In the genomic region with DNA sequence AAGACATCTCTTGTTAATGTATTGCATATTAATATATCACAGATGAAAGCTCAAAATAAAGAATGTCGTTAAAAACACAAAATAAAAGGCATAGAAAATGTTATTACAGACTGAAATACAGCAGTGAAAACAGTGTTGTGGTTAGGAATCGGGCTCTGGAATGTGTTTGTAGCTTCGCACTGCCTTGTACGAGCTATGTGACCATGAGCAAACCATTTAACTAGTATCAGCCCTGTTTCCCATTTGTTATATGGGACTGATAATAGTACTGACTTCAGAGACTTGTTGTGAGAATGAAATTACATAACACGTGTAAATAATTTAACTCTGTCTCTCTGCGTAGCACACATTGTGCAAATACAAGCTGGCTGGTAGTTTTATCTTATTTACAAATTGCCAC, we compare ENCODE assay signal across 25 cellular contexts. TPM values are rescaled to one million over a fixed set of nuclear protein-coding genes. Genes with fewer than 3 reads are reported as not detected.
DNase-seq lines count a peak whose midpoint lies in the region; ATAC-seq, FAIRE-seq and TF ChIP-seq lines count a peak whose summit lies in the region.
"Had no signal": no experiment of that assay in that cellular context is flagged by ENCODE, and none has a peak within 500 bp of the region (broad histone marks: within the 10 kb centered on the region; RNA-seq: fewer than 3 reads in every experiment).

No MANE protein-coding gene starts in this region.

- no TSS peak for BruUV-seq in HepG2 (replicated peaks; lab: Mats Ljungman, UMichigan)

- no peaks in the 10 kb centered on the region for H3K9me2 ChIP-seq in hepatocyte (replicated peaks; ENCODE audit: insufficient read depth)

- no peak for TF ChIP-seq CTCF in HepG2 (CRISPR knock-in tag; IDR thresholded peaks at IDR 0.05)
- no peak for TF ChIP-seq CTCF in right lobe of liver (IDR thresholded peaks at IDR 0.05)
- no peak for TF ChIP-seq CTCF in hepatocyte (IDR thresholded peaks at IDR 0.05; ENCODE audit: poor library complexity)
- TF ChIP-seq CTCF in progenitor cell of endocrine pancreas (IDR thresholded peaks at IDR 0.05; ENCODE audit: unreplicated experiment) = no peak
- TF ChIP-seq CTCF in spleen (IDR thresholded peaks at IDR 0.05 in 8 of 11, conservative IDR thresholded peaks at IDR 0.05 in 3 of 11) = no peak

- H3K4me3 Mint-ChIP-seq in progenitor cell of endocrine pancreas (ENCODE audit: low read depth) = no peak overlapping the region
- H3K4me3 Mint-ChIP-seq: CD4-positive, alpha-beta T cell; IgD-negative memory B cell had no signal

- in situ Hi-C loops in HepG2 (cut with HindIII; ENCODE audit: extremely low pct_ligation_motif_present, low pct_unique_long_range_greater_than_20kb) = no loop called here

- intact Hi-C loops in HepG2 (cut with micrococcal nuclease; ENCODE audit: unreplicated experiment) = no loop called here
- intact Hi-C loops in right lobe of liver (cut with DNase I) = no loop called here
- intact Hi-C loops in spleen (cut with DNase I; ENCODE audit: low total_unique reads) = no loop called here

- H3K9me3 ChIP-seq in HepG2 (ENCODE audit: low read length) (no peaks in the 10 kb centered on the region), right lobe of liver (no peaks in the 10 kb centered on the region), hepatocyte (ENCODE audit: low read depth) (no peaks in the 10 kb centered on the region), spleen (no peaks in the 10 kb centered on the region)
- H3K9me3 ChIP-seq: A549; BLaER1 treated with 17β-estradiol and CSF1 and Interleukin-3, amounts not matched to agents 10 nM and 100 nM had no signal

- no peak for TF ChIP-seq EP300 in HepG2 (IDR thresholded peaks at IDR 0.05; ENCODE audit: low read depth in 2 of 2, low read length in 2 of 2)
- no peak for TF ChIP-seq EP300 in HepG2 (CRISPR knock-in tag; IDR thresholded peaks at IDR 0.05; ENCODE audit: borderline replicate concordance)

- H2AFZ ChIP-seq in HepG2 (ENCODE audit: low read length) (no peak overlapping the region), hepatocyte (no peak overlapping the region)

- H3K79me2 ChIP-seq in HepG2 (ENCODE audit: insufficient read depth, low read length) (no peaks in the 10 kb centered on the region), hepatocyte (no peaks in the 10 kb centered on the region)

- H3K4me1 Mint-ChIP-seq in progenitor cell of endocrine pancreas (ENCODE audit: low read depth) = peaks cover 56% of the 10 kb centered on the region
- H3K4me1 Mint-ChIP-seq: IgD-negative memory B cell had no signal

- ATAC-seq in HepG2 = no peak
- ATAC-seq in right lobe of liver = no peak
- ATAC-seq: A549 had no signal

- H3K4me3 ChIP-seq in HepG2 (replicated peaks in 1 of 3; ENCODE audit: insufficient read depth in 1 of 3, low read depth in 2 of 3, low read length in 3 of 3) (no peak overlapping the region), right lobe of liver (no peak overlapping the region), hepatocyte (no peak overlapping the region), spleen (no peak overlapping the region)
- H3K4me3 ChIP-seq: A549; BLaER1 treated with 17β-estradiol and CSF1 and Interleukin-3, amounts not matched to agents 10 nM and 100 nM; SK-N-MC had no signal

- POLR2A ChIA-PET in HepG2 (lab: Yijun Ruan, JAX) = no interaction called here

- no peak overlapping the region for H3K9ac ChIP-seq in HepG2 (ENCODE audit: insufficient read depth, low read depth, low read length)
- H3K9ac ChIP-seq: BLaER1 treated with 17β-estradiol and CSF1 and Interleukin-3, amounts not matched to agents 10 nM and 100 nM; KMS-11 had no signal

- H3K27ac ChIP-seq in HepG2 (ENCODE audit: extremely low read length, insufficient read depth, low read length) (no peak overlapping the region), right lobe of liver (no peak overlapping the region), hepatocyte (peak overlapping the region; percentile 58), spleen (no peak overlapping the region)
- H3K27ac ChIP-seq: A549; BLaER1 treated with 17β-estradiol and CSF1 and Interleukin-3, amounts not matched to agents 10 nM and 100 nM; KMS-11; SK-N-MC had no signal

- H3K27ac Mint-ChIP-seq in progenitor cell of endocrine pancreas = peak overlapping the region; percentile 87
- H3K27ac Mint-ChIP-seq: CD4-positive, alpha-beta T cell; IgD-negative memory B cell had no signal

- peak; percentile 32 for FAIRE-seq in HepG2 (lab: Jason Lieb, UNC)
- FAIRE-seq: A549, D721Med, GM18507 had no signal

- no peak for TF ChIP-seq RAD21 in HepG2 (CRISPR knock-in tag; IDR thresholded peaks at IDR 0.05)

- 21% methylated on average over 6 of the region's 6 CpGs for WGBS in HepG2 (ENCODE audit: low lambda C conversion rate)
- 34% methylated on average over 6 of the region's 6 CpGs for WGBS in right lobe of liver (ENCODE audit: insufficient coverage, low coverage, low lambda C conversion rate, missing lambda C conversion rate)
- 54% methylated on average over 6 of the region's 6 CpGs for WGBS in hepatocyte (ENCODE audit: low lambda C conversion rate, missing lambda C conversion rate)
- WGBS in spleen, 5 donors = 71 to 80% (median 75%) methylated on average over 6 of the region's 6 CpGs

- no peak overlapping the region for H3K4me2 ChIP-seq in HepG2 (ENCODE audit: low read depth, low read length)
- no peak overlapping the region for H3K4me2 ChIP-seq in hepatocyte
- H3K4me2 ChIP-seq: A549, KMS-11 had no signal

- H3K36me3 Mint-ChIP-seq in progenitor cell of endocrine pancreas (ENCODE audit: insufficient read depth) = no peaks in the 10 kb centered on the region
- H3K36me3 Mint-ChIP-seq: IgD-negative memory B cell had no signal

- DNase-seq in HepG2 (ENCODE audit: low spot score) = no peak
- DNase-seq in right lobe of liver = no peak
- DNase-seq in hepatocyte (ENCODE audit: low spot score) = no peak
- no peak for DNase-seq in progenitor cell of endocrine pancreas (ENCODE audit: low spot score, unreplicated experiment)
- DNase-seq in anterior cingulate cortex (lab: John Stamatoyannopoulos, UW) = no peak
- no peak for DNase-seq in spleen
- no peak for DNase-seq in HCEC 1CT
- DNase-seq: AML-193; CD4-positive, alpha-beta T cell; NCI-H1092 treated with DMSO at 0.1 percent for 48 hours; NCI-H1436 treated with DMSO at 0.1 percent for 48 hours; NCI-H187 treated with DMSO at 0.1 percent for 48 hours; NCI-H2107; NCI-H524 treated with DMSO at 0.1 percent for 48 hours; NCI-H82; RPMI8226; SHP77 treated with DMSO at 0.1 percent for 48 hours had no signal

- CTCF ChIA-PET in HepG2 (lab: Yijun Ruan, JAX; ENCODE audit: low intra/inter-chr PET ratio, low total read pairs) = no interaction called here

- H4K20me1 ChIP-seq in HepG2 (ENCODE audit: insufficient read depth, low read length) = no peaks in the 10 kb centered on the region
- H4K20me1 ChIP-seq in hepatocyte (ENCODE audit: insufficient read depth, poor library complexity, severe bottlenecking) = no peaks in the 10 kb centered on the region
- H4K20me1 ChIP-seq: BLaER1 treated with 17β-estradiol and CSF1 and Interleukin-3, amounts not matched to agents 10 nM and 100 nM had no signal

- H3K36me3 ChIP-seq in HepG2 (replicated peaks in 1 of 2; ENCODE audit: control insufficient read depth in 1 of 2, insufficient read depth in 2 of 2, low read length in 2 of 2) (no peaks in the 10 kb centered on the region), right lobe of liver (no peaks in the 10 kb centered on the region), hepatocyte (replicated peaks; ENCODE audit: insufficient read depth, low read depth) (no peaks in the 10 kb centered on the region), spleen (no peaks in the 10 kb centered on the region)
- H3K36me3 ChIP-seq: BLaER1 treated with 17β-estradiol and CSF1 and Interleukin-3, amounts not matched to agents 10 nM and 100 nM had no signal

- H3K4me1 ChIP-seq in HepG2 (ENCODE audit: insufficient read depth, low read length) = no peaks in the 10 kb centered on the region
- no peaks in the 10 kb centered on the region for H3K4me1 ChIP-seq in right lobe of liver
- H3K4me1 ChIP-seq in hepatocyte (ENCODE audit: insufficient read depth) = no peaks in the 10 kb centered on the region
- H3K4me1 ChIP-seq in spleen = no peaks in the 10 kb centered on the region
- H3K4me1 ChIP-seq: A549 had no signal

- H3K9me3 Mint-ChIP-seq in progenitor cell of endocrine pancreas (ENCODE audit: low read depth) = no peaks in the 10 kb centered on the region

- TF ChIP-seq POLR2A in HepG2 (IDR thresholded peaks at IDR 0.05; ENCODE audit: insufficient read depth in 1 of 2, low read depth in 2 of 2, low read length in 2 of 2) (no peak), right lobe of liver (IDR thresholded peaks at IDR 0.05) (no peak), spleen (IDR thresholded peaks at IDR 0.05) (no peak)

- H3K27me3 ChIP-seq in HepG2 (ENCODE audit: control insufficient read depth in 1 of 2, insufficient read depth in 2 of 2, low read length in 2 of 2) (peaks cover 0 to 15% of the 10 kb centered on the region in 2 experiments; a peak in 2 of 5 replicates), right lobe of liver (no peaks in the 10 kb centered on the region), hepatocyte (no peaks in the 10 kb centered on the region), spleen (replicated peaks in 1 of 7) (no peaks in the 10 kb centered on the region)
- H3K27me3 ChIP-seq: BLaER1 treated with 17β-estradiol and CSF1 and Interleukin-3, amounts not matched to agents 10 nM and 100 nM had no signal

- H3K27me3 Mint-ChIP-seq in progenitor cell of endocrine pancreas = peaks cover 2% of the 10 kb centered on the region
- H3K27me3 Mint-ChIP-seq: CD4-positive, alpha-beta T cell; IgD-negative memory B cell had no signal

RNA-seq across cellular contexts. Expression of a gene that starts 0.6 kb away (rescaled TPM):
- not detected in 2 replicates for total RNA-seq in HepG2 (2016; rRNA removed; fragmentation: Illumina TruSeq; extraction: Trizol)
- not detected in 2 replicates for total RNA-seq in HepG2 (2016; cell fraction: cytosol; rRNA removed; fragmentation: Illumina TruSeq; extraction: Trizol; ENCODE audit: low read depth)
- total RNA-seq in HepG2 (2016; cell fraction: insoluble cytoplasmic fraction; rRNA removed; fragmentation: Illumina TruSeq; extraction: Trizol) = not detected in 2 replicates
- total RNA-seq in HepG2 (2016; cell fraction: membrane; rRNA removed; fragmentation: Illumina TruSeq; extraction: Trizol) = not detected in 2 replicates
- not detected in 2 replicates for total RNA-seq in HepG2 (2016; cell fraction: nucleus; rRNA removed; fragmentation: Illumina TruSeq; extraction: Trizol)
- not detected in 2 replicates for polyA plus RNA-seq in HepG2 (2011; rRNA removed)
- not detected in 2 replicates for polyA plus RNA-seq in HepG2 (2011; cell fraction: cytosol; rRNA removed)
- not detected in 2 replicates for polyA plus RNA-seq in HepG2 (2011; cell fraction: nucleus; rRNA removed)
- polyA plus RNA-seq in HepG2 (2012) = not detected in 2 replicates
- polyA plus RNA-seq in HepG2 (2016; cell fraction: cytosol; fragmentation: Illumina TruSeq; extraction: Trizol; ENCODE audit: low read depth) = not detected in 2 replicates
- polyA plus RNA-seq in HepG2 (2016; cell fraction: insoluble cytoplasmic fraction; fragmentation: Illumina TruSeq; extraction: Trizol; ENCODE audit: low read depth) = not detected in 2 replicates
- not detected in 2 replicates for polyA plus RNA-seq in HepG2 (2016; cell fraction: membrane; fragmentation: Illumina TruSeq; extraction: Trizol; ENCODE audit: low read depth)
- not detected in 2 replicates for polyA plus RNA-seq in HepG2 (2016; cell fraction: nucleus; fragmentation: Illumina TruSeq; extraction: Trizol; ENCODE audit: insufficient read depth, low read depth)
- polyA minus RNA-seq in HepG2 (2011; rRNA and poly(A)+ RNA removed; ENCODE audit: low replicate concordance) = not detected in 2 replicates
- polyA minus RNA-seq in HepG2 (2011; cell fraction: cytosol; rRNA and poly(A)+ RNA removed) = not detected in 2 replicates
- polyA minus RNA-seq in HepG2 (2011; cell fraction: nucleus; rRNA and poly(A)+ RNA removed) = not detected in 2 replicates
- under 1 TPM in 1 of 6 experiments, not detected in 5; 0.19 TPM for total RNA-seq in right lobe of liver
- total RNA-seq in hepatocyte = 1.00 and 1.5 TPM in 2 replicates
- 1.2 and 1.3 TPM in 2 replicates for polyA plus RNA-seq in hepatocyte
- total RNA-seq in progenitor cell of endocrine pancreas = 0.29 and 1.0 TPM in 2 replicates
- not detected for total RNA-seq in spleen
- polyA plus RNA-seq in spleen = under 1 TPM in 2 of 3 donors, not detected in 1; 0.07 to 0.13 TPM
- total RNA-seq: CD4-positive, alpha-beta T cell; H4 had no signal
- polyA plus RNA-seq: A549, IgD-negative memory B cell had no signal
